ENCODE assay signal across 8 cellular contexts in the genomic region with DNA sequence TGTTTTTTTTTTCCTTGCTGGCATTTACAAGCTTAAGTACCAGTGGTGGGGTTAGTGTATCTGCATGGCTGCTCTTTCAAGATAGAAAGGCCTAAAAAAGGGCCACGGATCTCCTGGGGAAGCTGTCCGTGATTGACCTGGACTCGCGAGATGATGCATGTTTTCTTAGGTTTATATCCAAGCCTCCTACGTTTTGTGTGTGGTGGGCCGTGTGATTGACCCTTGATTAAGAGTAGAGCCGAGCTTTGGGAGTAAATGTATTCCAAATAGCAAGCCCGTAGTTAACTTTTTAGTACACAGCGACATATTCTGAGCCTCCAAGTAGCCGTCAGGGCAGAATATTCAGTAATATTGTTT. TPM values are rescaled to one million over a fixed set of nuclear protein-coding genes. Genes with fewer than 3 reads are reported as not detected.
DNase-seq lines count a peak whose midpoint lies in the region; ATAC-seq and TF ChIP-seq lines count a peak whose summit lies in the region.
"Not testable (repeated sequence)": the region's sequence is repeated elsewhere in the genome, so short reads cannot be mapped to it uniquely, and the experiment has no call there.

No MANE protein-coding gene starts in this region.

- in situ Hi-C loops in astrocyte of the cerebellum (cut with HindIII; ENCODE audit: low sequenced_read_pairs), result not testable (repeated sequence)

- peaks cover 4 to 22% of the 10 kb centered on the region in 2 donors for H3K36me3 Mint-ChIP-seq in CD4-positive, alpha-beta memory T cell

- POLR2A ChIA-PET in CD4-positive, alpha-beta memory T cell (lab: Charles Lee; ENCODE audit: partially characterized antibody), result interaction anchor here (1.0 kb wide), 1 partner anchor 104 kb away, joined by 3 read pairs; no protein-coding TSS in a partner anchor

- H3K27me3 ChIP-seq in CD4-positive, alpha-beta memory T cell (ENCODE audit: insufficient read depth, low read length); RWPE2 (ENCODE audit: insufficient read depth, poor library complexity, severe bottlenecking); foreskin keratinocyte; mucosa of stomach (ENCODE audit: control insufficient read depth, insufficient read depth, low read length): not testable (repeated sequence)

- TF ChIP-seq CTCF in RWPE2 (IDR thresholded peaks at IDR 0.05; ENCODE audit: poor library complexity, severe bottlenecking); astrocyte of the cerebellum (IDR thresholded peaks at IDR 0.05; ENCODE audit: low read depth, low read length, missing control alignments); foreskin keratinocyte (conservative IDR thresholded peaks at IDR 0.05): not testable (repeated sequence)

- peak overlapping the region; percentile 98 to 100 (median 99) for H3K4me3 Mint-ChIP-seq in CD4-positive, alpha-beta memory T cell

- intact Hi-C loops in CD4-positive, alpha-beta memory T cell (cut with micrococcal nuclease), result not testable (repeated sequence)

- H3K27ac ChIP-seq in CD4-positive, alpha-beta memory T cell (ENCODE audit: low read depth, low read length), result peak overlapping the region; percentile 69
- peak overlapping the region; percentile 39 for H3K27ac ChIP-seq in RWPE2 (ENCODE audit: poor library complexity, severe bottlenecking)
- not testable (repeated sequence) for H3K27ac ChIP-seq in foreskin keratinocyte

- peak overlapping the region; percentile 93 to 97 (median 96) for H3K27ac Mint-ChIP-seq in CD4-positive, alpha-beta memory T cell

- H3K4me3 ChIP-seq in CD4-positive, alpha-beta memory T cell (ENCODE audit: low read length in 2 of 2), result peak overlapping the region; percentile 74 to 93
- H3K4me3 ChIP-seq in RWPE2 (ENCODE audit: severe bottlenecking) (peak overlapping the region; percentile 86), astrocyte of the cerebellum (ENCODE audit: low read depth, low read length) (peak overlapping the region; percentile 66), mucosa of stomach (ENCODE audit: low read length) (peak overlapping the region; percentile 44)

- not testable (repeated sequence) for H3K9me3 ChIP-seq in CD4-positive, alpha-beta memory T cell (ENCODE audit: control insufficient read depth in 1 of 2, low read length in 2 of 2); RWPE2 (ENCODE audit: severe bottlenecking); mucosa of stomach (ENCODE audit: control insufficient read depth, low read length)

- ATAC-seq in GM21619 (IDR thresholded peaks at IDR 0.05; ENCODE audit: unreplicated experiment) (peak; percentile 11), HG03460 (IDR thresholded peaks at IDR 0.05; ENCODE audit: unreplicated experiment) (peak; percentile 21), RWPE2 (ENCODE audit: low read depth) (peak; percentile 21; the same call in 1 of the 3 replicates), foreskin keratinocyte (peak; percentile 38)
- peak; percentile 19 for ATAC-seq in stimulated activated naive CD8-positive, alpha-beta T cell treated with anti-CD3 and anti-CD28 coated beads, Interleukin-15, Interleukin-2, amounts not matched to agents 100 U/mL and 50 U/mL, for 24 hours

- H3K27me3 Mint-ChIP-seq in CD4-positive, alpha-beta memory T cell, result not testable (repeated sequence)

- not testable (repeated sequence) for DNase-seq in CD4-positive, alpha-beta memory T cell; RWPE2 (ENCODE audit: low spot score); foreskin keratinocyte; stimulated activated naive CD8-positive, alpha-beta T cell treated with anti-CD3 and anti-CD28 coated beads, Interleukin-15, Interleukin-2, amounts not matched to agents 100 U/mL and 50 U/mL, for 24 hours
- peak; percentile 18 for DNase-seq in astrocyte of the cerebellum (ENCODE audit: low read depth)

- peak overlapping the region; percentile 78 for H3K9ac ChIP-seq in mucosa of stomach (ENCODE audit: low read length)

- H3K9me3 Mint-ChIP-seq in CD4-positive, alpha-beta memory T cell, result not testable (repeated sequence)

- CTCF ChIA-PET in CD4-positive, alpha-beta memory T cell (lab: Charles Lee; ENCODE audit: partially characterized antibody), result not testable (repeated sequence)

- not testable (repeated sequence) for H3K36me3 ChIP-seq in CD4-positive, alpha-beta memory T cell (ENCODE audit: insufficient read depth, low read length); RWPE2 (ENCODE audit: low read depth); mucosa of stomach (ENCODE audit: control insufficient read depth, insufficient read depth, low read length)

- H3K4me1 ChIP-seq in CD4-positive, alpha-beta memory T cell (ENCODE audit: insufficient read depth, low read length), result peaks cover 24% of the 10 kb centered on the region
- not testable (repeated sequence) for H3K4me1 ChIP-seq in RWPE2 (ENCODE audit: insufficient read depth, poor library complexity, severe bottlenecking); foreskin keratinocyte; mucosa of stomach (ENCODE audit: control insufficient read depth, insufficient read depth, low read length)

- H3K4me1 Mint-ChIP-seq in CD4-positive, alpha-beta memory T cell, result peaks cover 19 to 56% (median 33%) of the 10 kb centered on the region in 4 donors

RNA-seq across cellular contexts. Expression of a gene that starts 0.5 kb away (rescaled TPM):
- 10 to 100 TPM; 25.0 to 25.5 TPM for total RNA-seq in CD4-positive, alpha-beta memory T cell
- polyA plus RNA-seq in CD4-positive, alpha-beta memory T cell, result 10 to 100 TPM; 62.8 to 66.6 TPM
- total RNA-seq in foreskin keratinocyte, result 96.5 and 103 TPM in 2 replicates
- polyA plus RNA-seq in foreskin keratinocyte, result 121 and 132 TPM in 2 replicates

RNA-seq across cellular contexts. Expression of a gene that starts 57.6 kb away (rescaled TPM):
- total RNA-seq in CD4-positive, alpha-beta memory T cell, result 10 to 100 TPM; 71.1 to 71.9 TPM
- polyA plus RNA-seq in CD4-positive, alpha-beta memory T cell, result 100 to 1,000 TPM; 165 to 246 TPM
- total RNA-seq in foreskin keratinocyte, result 131 and 135 TPM in 2 replicates
- polyA plus RNA-seq in foreskin keratinocyte, result 44.8 and 51.0 TPM in 2 replicates
